In genomic region chr1:244319283-244320132, GRCh38 we compare ENCODE assay signal across 8 cellular contexts.
A peak's percentile ranks its signal among the peaks of the same experiment; 100 is the strongest.
DNase-seq lines count a peak whose midpoint lies in the region; ATAC-seq and TF ChIP-seq lines count a peak whose summit lies in the region.

No MANE protein-coding gene starts in this region.

- no peaks in the 10 kb centered on the region for H3K27me3 ChIP-seq in PC-9 (ENCODE audit: insufficient read depth, low read depth)
- H3K27me3 ChIP-seq in brain microvascular endothelial cell (replicated peaks): no peaks in the 10 kb centered on the region
- H3K27me3 ChIP-seq in BE2C: no peaks in the 10 kb centered on the region

- intact Hi-C loops in PC-9 (cut with micrococcal nuclease; ENCODE audit: unreplicated experiment): no loop called here

- H3K4me3 ChIP-seq in PC-9 (no peak overlapping the region), brain microvascular endothelial cell (ENCODE audit: low read depth, low read length) (no peak overlapping the region), BE2C (ENCODE audit: low read depth, low read length) (no peak overlapping the region)

- H3K27ac ChIP-seq in PC-9: no peak overlapping the region
- H3K27ac ChIP-seq in brain microvascular endothelial cell: peak overlapping the region; percentile 45

- in situ Hi-C loops in brain microvascular endothelial cell (cut with HindIII; ENCODE audit: low pct_ligation_motif_present, low sequenced_read_pairs): no loop called here

- BruUV-seq in PC-9 (replicated peaks; lab: Mats Ljungman, UMichigan): no TSS peak

- H3K4me1 Mint-ChIP-seq in osteocyte (ENCODE audit: unreplicated experiment): peaks cover 40% of the 10 kb centered on the region

- H3K79me2 ChIP-seq in PC-9 (ENCODE audit: low read depth): no peaks in the 10 kb centered on the region

- H3K4me1 ChIP-seq in PC-9 (replicated peaks; ENCODE audit: insufficient read depth) (peaks cover 26% of the 10 kb centered on the region), BE2C (no peaks in the 10 kb centered on the region)

- H3K9me3 ChIP-seq in PC-9 (ENCODE audit: insufficient read depth, low read depth) (peaks cover 6% of the 10 kb centered on the region; the same call in 1 of the 2 replicates), BE2C (no peaks in the 10 kb centered on the region)

- H4K20me1 ChIP-seq in PC-9 (ENCODE audit: insufficient read depth): no peaks in the 10 kb centered on the region

- H3K27me3 Mint-ChIP-seq in osteocyte (ENCODE audit: unreplicated experiment): no peaks in the 10 kb centered on the region

- no peaks in the 10 kb centered on the region for H3K36me3 ChIP-seq in PC-9 (ENCODE audit: low read depth)
- no peaks in the 10 kb centered on the region for H3K36me3 ChIP-seq in brain microvascular endothelial cell (replicated peaks)
- H3K36me3 ChIP-seq in BE2C: no peaks in the 10 kb centered on the region

- peaks cover 26% of the 10 kb centered on the region for H3F3A ChIP-seq in PC-9 (ENCODE audit: insufficient read depth, low read depth)

- no peaks in the 10 kb centered on the region for H3K9me3 Mint-ChIP-seq in osteocyte (ENCODE audit: unreplicated experiment)

- DNase-seq in stimulated activated CD4-positive, alpha-beta T cell treated with anti-CD3 and anti-CD28 coated beads, Interleukin-15, amount 100 ng/mL, for 24 hours: peak; percentile 47
- no peak for DNase-seq in stimulated activated CD4-positive, alpha-beta T cell treated with anti-CD3 and anti-CD28 coated beads, Interleukin-12 subunit alpha, Interleukin-12 subunit beta, amount 100 ng/mL, for 4 hours
- no peak for DNase-seq in PC-9
- DNase-seq in brain microvascular endothelial cell: peak; percentile 77
- DNase-seq in osteocyte (ENCODE audit: extremely low spot score, unreplicated experiment): peak; percentile 15
- DNase-seq in amniotic stem cell (lab: John Stamatoyannopoulos, UW): no peak
- no peak for DNase-seq in BE2C

- H3K36me3 Mint-ChIP-seq in osteocyte (ENCODE audit: unreplicated experiment): no peaks in the 10 kb centered on the region

- ATAC-seq in HG02943 (IDR thresholded peaks at IDR 0.05; ENCODE audit: low read depth, unreplicated experiment): peak; percentile 69

- TF ChIP-seq CTCF in PC-9 (conservative IDR thresholded peaks at IDR 0.05) (no peak), brain microvascular endothelial cell (IDR thresholded peaks at IDR 0.05; ENCODE audit: low read depth, low read length, missing control alignments) (no peak), osteocyte (IDR thresholded peaks at IDR 0.05) (no peak), BE2C (IDR thresholded peaks at IDR 0.05; ENCODE audit: low read depth, low read length) (no peak)

- H3K4me3 Mint-ChIP-seq in osteocyte (ENCODE audit: unreplicated experiment): no peak overlapping the region

- peak overlapping the region; percentile 42 for H3K27ac Mint-ChIP-seq in osteocyte (ENCODE audit: unreplicated experiment)

- H3K4me2 ChIP-seq in PC-9: no peak overlapping the region

- POLR2A ChIA-PET in PC-9 (lab: Charles Lee; ENCODE audit: unreplicated experiment): no interaction called here

- CTCF ChIA-PET in PC-9 (lab: Charles Lee): no interaction called here

- 0 out of 2 replicates have a peak overlapping the region, but pooled peaks have one; percentile 50 for H2AFZ ChIP-seq in PC-9

- H3K9me2 ChIP-seq in PC-9 (ENCODE audit: insufficient read depth): no peaks in the 10 kb centered on the region

Comparison
In these comparisons a context has a peak if more than half of its experiments do, and no peak if none do; other contexts are left out.
1. DNase-seq: peak in stimulated activated CD4-positive, alpha-beta T cell treated with anti-CD3 and anti-CD28 coated beads, Interleukin-15, amount 100 ng/mL, for 24 hours (single experiment), brain microvascular endothelial cell (single experiment) and osteocyte (single experiment); none in stimulated activated CD4-positive, alpha-beta T cell treated with anti-CD3 and anti-CD28 coated beads, Interleukin-12 subunit alpha, Interleukin-12 subunit beta, amount 100 ng/mL, for 4 hours (single experiment), PC-9 (0 of 2), amniotic stem cell (single experiment) and BE2C (single experiment).